12 cellular contexts compared by ENCODE assay signal in genomic region chr21:38434913-38435533, GRCh38.
A peak's percentile ranks its signal among the peaks of the same experiment; 100 is the strongest.
DNase-seq lines count a peak whose midpoint lies in the region; ATAC-seq and TF ChIP-seq lines count a peak whose summit lies in the region.
"Had no signal": no experiment of that assay in that cellular context is flagged by ENCODE, and none has a peak within 500 bp of the region (broad histone marks: within the 10 kb centered on the region; RNA-seq: fewer than 3 reads in every experiment).

No MANE protein-coding gene starts in this region.

- H3K4me1 Mint-ChIP-seq in neural progenitor cell, result peaks cover 38% of the 10 kb centered on the region
- H3K4me1 Mint-ChIP-seq in stimulated activated naive CD8-positive, alpha-beta T cell treated with anti-CD3 and anti-CD28 coated beads, Interleukin-15, amount 100 ng/mL, for 72 hours, result no peaks in the 10 kb centered on the region

- no peak for TF ChIP-seq CTCF in AG10803 (conservative IDR thresholded peaks at IDR 0.05; ENCODE audit: low read length)
- TF ChIP-seq CTCF in RWPE1 (conservative IDR thresholded peaks at IDR 0.05; ENCODE audit: low read depth), result no peak
- no peak for TF ChIP-seq CTCF in epithelial cell of esophagus (IDR thresholded peaks at IDR 0.05; ENCODE audit: insufficient read depth, low read depth, low read length, missing control alignments)
- TF ChIP-seq CTCF in neural progenitor cell (IDR thresholded peaks at IDR 0.05), result no peak

- peaks cover 11% of the 10 kb centered on the region for H3K4me1 ChIP-seq in neural progenitor cell

- no peak overlapping the region for H3K9ac ChIP-seq in neural progenitor cell

- H3F3A ChIP-seq in neural progenitor cell (ENCODE audit: low read depth), result no peaks in the 10 kb centered on the region

- no peaks in the 10 kb centered on the region for H4K20me1 ChIP-seq in neural progenitor cell (ENCODE audit: low read depth)

- H3K79me2 ChIP-seq in neural progenitor cell (ENCODE audit: low read depth), result no peaks in the 10 kb centered on the region

- CTCF ChIA-PET in RWPE1 (lab: Yijun Ruan, JAX), result no interaction called here

- no peaks in the 10 kb centered on the region for H3K27me3 ChIP-seq in neural progenitor cell

- H3K4me2 ChIP-seq in neural progenitor cell, result no peak overlapping the region

- POLR2A ChIA-PET in RWPE1 (lab: Yijun Ruan, JAX; ENCODE audit: low non-redundant PET), result no interaction called here

- peak; percentile 33 for DNase-seq in AG10803 (ENCODE audit: low read depth)
- DNase-seq in RWPE1 (ENCODE audit: low spot score), result peak; percentile 24
- DNase-seq in epithelial cell of esophagus (ENCODE audit: low read depth), result peak; percentile 60
- no peak for DNase-seq in neural progenitor cell (ENCODE audit: low spot score)
- no peak for DNase-seq in stimulated activated naive CD8-positive, alpha-beta T cell treated with anti-CD3 and anti-CD28 coated beads, Interleukin-15, amount 100 ng/mL, for 72 hours
- no peak for DNase-seq in stimulated activated CD4-positive, alpha-beta T cell treated with anti-CD3 and anti-CD28 coated beads, Interleukin-2, amount 100 ng/mL, for 24 hours
- DNase-seq in activated effector memory CD4-positive, alpha-beta T cell treated with anti-CD3 and anti-CD28 coated beads, Interleukin-2, amount 50 U/mL, for 16 hours, result no peak
- DNase-seq in DMS 273 treated with DMSO at 0.1 percent for 48 hours (lab: John Stamatoyannopoulos, UW), result no peak
- DNase-seq: activated CD8-positive, alpha-beta memory T cell treated with anti-CD3 and anti-CD28 coated beads for 24 hours; CD8-positive, alpha-beta T cell; central memory CD4-positive, alpha-beta T cell had no signal

- no peak overlapping the region for H3K27ac ChIP-seq in RWPE1
- H3K27ac ChIP-seq in neural progenitor cell, result no peak overlapping the region

- no peak overlapping the region for H2AFZ ChIP-seq in neural progenitor cell (replicated peaks)

- H3K4me3 ChIP-seq in AG10803 (ENCODE audit: low read length) (peak overlapping the region; percentile 44), epithelial cell of esophagus (ENCODE audit: low read length) (no peak overlapping the region), neural progenitor cell (no peak overlapping the region)
- H3K4me3 ChIP-seq: GM12878 had no signal

- peaks cover 2% of the 10 kb centered on the region for H3K36me3 Mint-ChIP-seq in neural progenitor cell
- H3K36me3 Mint-ChIP-seq: CD8-positive, alpha-beta T cell had no signal

- H3K27ac Mint-ChIP-seq in neural progenitor cell, result peak overlapping the region; percentile 91
- H3K27ac Mint-ChIP-seq in stimulated activated naive CD8-positive, alpha-beta T cell treated with anti-CD3 and anti-CD28 coated beads, Interleukin-15, amount 100 ng/mL, for 72 hours, result no peak overlapping the region
- H3K27ac Mint-ChIP-seq: CD8-positive, alpha-beta T cell had no signal

- no peaks in the 10 kb centered on the region for H3K9me3 ChIP-seq in neural progenitor cell (ENCODE audit: low read depth)

- no peak for ATAC-seq in stimulated activated naive CD8-positive, alpha-beta T cell treated with anti-CD3 and anti-CD28 coated beads, Interleukin-15, amount 100 ng/mL, for 72 hours
- ATAC-seq: CD8-positive, alpha-beta T cell; GM12878 had no signal

- no peaks in the 10 kb centered on the region for H3K36me3 ChIP-seq in neural progenitor cell

- H3K4me3 Mint-ChIP-seq in neural progenitor cell, result no peak overlapping the region
- no peak overlapping the region for H3K4me3 Mint-ChIP-seq in stimulated activated naive CD8-positive, alpha-beta T cell treated with anti-CD3 and anti-CD28 coated beads, Interleukin-15, amount 100 ng/mL, for 72 hours
- H3K4me3 Mint-ChIP-seq: CD8-positive, alpha-beta T cell had no signal

- peaks cover 7% of the 10 kb centered on the region for H3K27me3 Mint-ChIP-seq in neural progenitor cell (ENCODE audit: insufficient read depth, low read depth)
- no peaks in the 10 kb centered on the region for H3K27me3 Mint-ChIP-seq in stimulated activated naive CD8-positive, alpha-beta T cell treated with anti-CD3 and anti-CD28 coated beads, Interleukin-15, amount 100 ng/mL, for 72 hours

- peaks cover 2% of the 10 kb centered on the region for H3K9me3 Mint-ChIP-seq in neural progenitor cell
- H3K9me3 Mint-ChIP-seq in stimulated activated naive CD8-positive, alpha-beta T cell treated with anti-CD3 and anti-CD28 coated beads, Interleukin-15, amount 100 ng/mL, for 72 hours, result peaks cover 5 to 7% of the 10 kb centered on the region in 2 donors

Comparison
In these comparisons a context has a peak if more than half of its experiments do, and no peak if none do; other contexts are left out.
1. DNase-seq: peak in AG10803 (single experiment), RWPE1 (single experiment) and epithelial cell of esophagus (single experiment); none in neural progenitor cell (single experiment), stimulated activated naive CD8-positive, alpha-beta T cell treated with anti-CD3 and anti-CD28 coated beads, Interleukin-15, amount 100 ng/mL, for 72 hours (0 of 2), stimulated activated CD4-positive, alpha-beta T cell treated with anti-CD3 and anti-CD28 coated beads, Interleukin-2, amount 100 ng/mL, for 24 hours (0 of 2), activated effector memory CD4-positive, alpha-beta T cell treated with anti-CD3 and anti-CD28 coated beads, Interleukin-2, amount 50 U/mL, for 16 hours (single experiment) and DMS 273 treated with DMSO at 0.1 percent for 48 hours (single experiment).